ENCODE assay signal across 17 cellular contexts in genomic region chr2:83058683-83059082, GRCh38.
"Had no signal": no experiment of that assay in that cellular context is flagged by ENCODE, and none has a peak within 500 bp of the region (broad histone marks: within the 10 kb centered on the region; RNA-seq: fewer than 3 reads in every experiment).

No MANE protein-coding gene starts in this region.

- DNase-seq: effector memory CD8-positive, alpha-beta T cell; foreskin fibroblast; heart left ventricle; left cardiac atrium; left lung; mesenchymal stem cell; mucosa of descending colon; naive B cell; pancreas; stimulated activated CD4-positive, alpha-beta T cell treated with anti-CD3 and anti-CD28 coated beads, Interleukin-12 subunit alpha, Interleukin-12 subunit beta, amount 100 ng/mL, for 4 hours; stimulated activated CD4-positive, alpha-beta T cell treated with anti-CD3 and anti-CD28 coated beads, Interleukin-1b, Interleukin-23, amount 100 ng/mL, for 48 hours; stimulated activated CD4-positive, alpha-beta T cell treated with anti-CD3 and anti-CD28 coated beads, Interleukin-4, amount 100 ng/mL, for 1 hour; stimulated activated CD8-positive, alpha-beta memory T cell treated with anti-CD3 and anti-CD28 coated beads, Interleukin-4, amount 100 ng/mL, for 48 hours; stimulated activated naive CD4-positive, alpha-beta T cell; stimulated activated naive CD8-positive, alpha-beta T cell treated with anti-CD3 and anti-CD28 coated beads, Interleukin-15, amount 100 ng/mL, for 72 hours; transverse colon; upper lobe of right lung had no signal
